ENCODE assay signal across 1 cellular context in the genomic region with DNA sequence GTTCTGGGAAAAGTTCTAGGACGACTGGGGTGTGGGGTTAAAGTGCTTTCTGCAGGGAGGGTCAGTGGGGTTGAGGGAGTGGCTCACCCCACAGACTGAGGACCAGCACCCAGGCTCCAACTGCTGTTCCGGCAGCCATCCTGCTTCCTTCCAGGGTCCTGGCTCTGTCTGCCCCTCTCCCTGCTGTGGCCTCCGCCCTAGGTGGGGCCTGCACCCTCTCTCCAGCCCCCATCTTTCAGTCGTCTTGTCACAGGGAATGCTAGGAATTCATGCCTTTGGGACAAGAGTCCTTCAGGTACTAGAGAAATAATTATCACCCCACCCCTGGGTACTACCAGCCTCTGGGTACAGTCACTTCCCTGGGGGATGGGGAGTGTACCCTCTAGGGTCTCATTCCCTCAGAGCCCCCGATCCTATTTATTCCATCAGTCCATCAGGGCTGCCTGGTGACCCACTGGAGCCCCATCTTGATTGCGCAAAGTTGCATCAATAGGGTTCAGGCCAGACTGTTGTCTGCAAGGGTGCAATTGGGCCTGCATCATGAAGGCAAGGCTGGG.
TF ChIP-seq lines count a peak whose summit lies in the region.

A gene (minus strand): TSS at position 170 of the 557 bp plus-strand sequence. CDS start 31 bp downstream, at position 139.

TF ChIP-seq in K562, 482 proteins besides CTCF, POLR2A, EP300 and RAD21 (continued from another document):
- TF ChIP-seq, protein P1, sequence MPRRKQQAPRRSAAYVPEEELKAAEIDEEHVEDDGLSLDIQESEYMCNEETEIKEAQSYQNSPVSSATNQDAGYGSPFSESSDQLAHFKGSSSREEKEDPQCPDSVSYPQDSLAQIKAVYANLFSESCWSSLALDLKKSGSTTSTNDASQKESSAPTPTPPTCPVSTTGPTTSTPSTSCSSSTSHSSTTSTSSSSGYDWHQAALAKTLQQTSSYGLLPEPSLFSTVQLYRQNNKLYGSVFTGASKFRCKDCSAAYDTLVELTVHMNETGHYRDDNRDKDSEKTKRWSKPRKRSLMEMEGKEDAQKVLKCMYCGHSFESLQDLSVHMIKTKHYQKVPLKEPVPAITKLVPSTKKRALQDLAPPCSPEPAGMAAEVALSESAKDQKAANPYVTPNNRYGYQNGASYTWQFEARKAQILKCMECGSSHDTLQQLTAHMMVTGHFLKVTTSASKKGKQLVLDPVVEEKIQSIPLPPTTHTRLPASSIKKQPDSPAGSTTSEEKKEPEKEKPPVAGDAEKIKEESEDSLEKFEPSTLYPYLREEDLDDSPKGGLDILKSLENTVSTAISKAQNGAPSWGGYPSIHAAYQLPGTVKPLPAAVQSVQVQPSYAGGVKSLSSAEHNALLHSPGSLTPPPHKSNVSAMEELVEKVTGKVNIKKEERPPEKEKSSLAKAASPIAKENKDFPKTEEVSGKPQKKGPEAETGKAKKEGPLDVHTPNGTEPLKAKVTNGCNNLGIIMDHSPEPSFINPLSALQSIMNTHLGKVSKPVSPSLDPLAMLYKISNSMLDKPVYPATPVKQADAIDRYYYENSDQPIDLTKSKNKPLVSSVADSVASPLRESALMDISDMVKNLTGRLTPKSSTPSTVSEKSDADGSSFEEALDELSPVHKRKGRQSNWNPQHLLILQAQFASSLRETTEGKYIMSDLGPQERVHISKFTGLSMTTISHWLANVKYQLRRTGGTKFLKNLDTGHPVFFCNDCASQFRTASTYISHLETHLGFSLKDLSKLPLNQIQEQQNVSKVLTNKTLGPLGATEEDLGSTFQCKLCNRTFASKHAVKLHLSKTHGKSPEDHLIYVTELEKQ (CRISPR knock-in tag; IDR thresholded peaks at IDR 0.05) = 0 out of 2 replicates have a peak, but pooled peaks have one; percentile 3
- peak; percentile 73 for TF ChIP-seq CXXC5 (CRISPR knock-in tag; IDR thresholded peaks at IDR 0.05)
- peak; percentile 59; the same call in 1 of the 2 replicates for TF ChIP-seq POLR2AphosphoS5 (IDR thresholded peaks at IDR 0.05; ENCODE audit: control insufficient read depth, insufficient read depth, low read depth, low read length)
- TF ChIP-seq ZBED1 (IDR thresholded peaks at IDR 0.05) = no peak
- no peak for TF ChIP-seq ZNF324 (CRISPR knock-in tag; IDR thresholded peaks at IDR 0.05)
- no peak for TF ChIP-seq WHSC1 (IDR thresholded peaks at IDR 0.05; ENCODE audit: low read length)
- TF ChIP-seq ZNF431 (CRISPR knock-in tag; IDR thresholded peaks at IDR 0.05) = no peak
- no peak for TF ChIP-seq RFX7 (CRISPR knock-in tag; IDR thresholded peaks at IDR 0.05)
- TF ChIP-seq HSF4 (CRISPR knock-in tag; IDR thresholded peaks at IDR 0.05; ENCODE audit: borderline replicate concordance) = peak; percentile 16; the same call in 1 of the 2 replicates
- peak; percentile 91 for TF ChIP-seq ZNF175 (CRISPR knock-in tag; IDR thresholded peaks at IDR 0.05; ENCODE audit: low read depth)
- peak; percentile 49; the same call in 1 of the 2 replicates for TF ChIP-seq MECOM (CRISPR knock-in tag; IDR thresholded peaks at IDR 0.05)
- no peak for TF ChIP-seq ZSCAN32 (CRISPR knock-in tag; IDR thresholded peaks at IDR 0.05)
- TF ChIP-seq, protein P2, sequence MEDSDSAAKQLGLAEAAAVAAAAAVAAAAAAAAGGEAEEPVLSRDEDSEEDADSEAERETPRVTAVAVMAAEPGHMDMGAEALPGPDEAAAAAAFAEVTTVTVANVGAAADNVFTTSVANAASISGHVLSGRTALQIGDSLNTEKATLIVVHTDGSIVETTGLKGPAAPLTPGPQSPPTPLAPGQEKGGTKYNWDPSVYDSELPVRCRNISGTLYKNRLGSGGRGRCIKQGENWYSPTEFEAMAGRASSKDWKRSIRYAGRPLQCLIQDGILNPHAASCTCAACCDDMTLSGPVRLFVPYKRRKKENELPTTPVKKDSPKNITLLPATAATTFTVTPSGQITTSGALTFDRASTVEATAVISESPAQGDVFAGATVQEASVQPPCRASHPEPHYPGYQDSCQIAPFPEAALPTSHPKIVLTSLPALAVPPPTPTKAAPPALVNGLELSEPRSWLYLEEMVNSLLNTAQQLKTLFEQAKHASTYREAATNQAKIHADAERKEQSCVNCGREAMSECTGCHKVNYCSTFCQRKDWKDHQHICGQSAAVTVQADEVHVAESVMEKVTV (CRISPR knock-in tag; IDR thresholded peaks at IDR 0.05) = no peak
- TF ChIP-seq ZZZ3 (IDR thresholded peaks at IDR 0.05) = no peak
- no peak; the same call in 1 of the 2 replicates for TF ChIP-seq MEF2D (tag; conservative IDR thresholded peaks at IDR 0.05; ENCODE audit: low read depth)
- no peak for TF ChIP-seq PTBP1 (IDR thresholded peaks at IDR 0.05; ENCODE audit: low read depth, low read length)
- TF ChIP-seq DDX20 (tag; IDR thresholded peaks at IDR 0.05; ENCODE audit: low read depth) = peak; percentile 53; the same call in 1 of the 2 replicates
- TF ChIP-seq ZNF224 (CRISPR knock-in tag; IDR thresholded peaks at IDR 0.05) = no peak
- no peak for TF ChIP-seq CBX5 (IDR thresholded peaks at IDR 0.05; ENCODE audit: borderline replicate concordance, low read depth)
- no peak for TF ChIP-seq FOXM1 (IDR thresholded peaks at IDR 0.05; ENCODE audit: low read depth)
- no peak for TF ChIP-seq FOXM1 (CRISPR knock-in tag; IDR thresholded peaks at IDR 0.05; ENCODE audit: low read depth)
- peak; percentile 93 for TF ChIP-seq SMAD4 (CRISPR knock-in tag; conservative IDR thresholded peaks at IDR 0.05)
- TF ChIP-seq SMARCA4 (IDR thresholded peaks at IDR 0.05) = no peak
- peak; percentile 96 for TF ChIP-seq DMBX1 (CRISPR knock-in tag; IDR thresholded peaks at IDR 0.05; ENCODE audit: borderline replicate concordance)
- no peak for TF ChIP-seq ZFP30 (CRISPR knock-in tag; IDR thresholded peaks at IDR 0.05; ENCODE audit: borderline replicate concordance)
- TF ChIP-seq, protein P3, sequence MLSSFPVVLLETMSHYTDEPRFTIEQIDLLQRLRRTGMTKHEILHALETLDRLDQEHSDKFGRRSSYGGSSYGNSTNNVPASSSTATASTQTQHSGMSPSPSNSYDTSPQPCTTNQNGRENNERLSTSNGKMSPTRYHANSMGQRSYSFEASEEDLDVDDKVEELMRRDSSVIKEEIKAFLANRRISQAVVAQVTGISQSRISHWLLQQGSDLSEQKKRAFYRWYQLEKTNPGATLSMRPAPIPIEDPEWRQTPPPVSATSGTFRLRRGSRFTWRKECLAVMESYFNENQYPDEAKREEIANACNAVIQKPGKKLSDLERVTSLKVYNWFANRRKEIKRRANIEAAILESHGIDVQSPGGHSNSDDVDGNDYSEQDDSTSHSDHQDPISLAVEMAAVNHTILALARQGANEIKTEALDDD (IDR thresholded peaks at IDR 0.05) = no peak
- no peak for TF ChIP-seq PHB (CRISPR knock-in tag; IDR thresholded peaks at IDR 0.05)
- TF ChIP-seq NR4A1 (CRISPR knock-in tag; IDR thresholded peaks at IDR 0.05) = no peak
- TF ChIP-seq NR4A1 (tag; IDR thresholded peaks at IDR 0.05) = peak; percentile 37; the same call in 1 of the 2 replicates
- TF ChIP-seq HDAC8 (tag; IDR thresholded peaks at IDR 0.05) = peak; percentile 66; the same call in 1 of the 2 replicates
- no peak for TF ChIP-seq HIVEP1 (CRISPR knock-in tag; IDR thresholded peaks at IDR 0.05)
- TF ChIP-seq ZNF561 (CRISPR knock-in tag; conservative IDR thresholded peaks at IDR 0.05) = 0 out of 2 replicates have a peak, but pooled peaks have one; percentile 67
- TF ChIP-seq, protein P4, sequence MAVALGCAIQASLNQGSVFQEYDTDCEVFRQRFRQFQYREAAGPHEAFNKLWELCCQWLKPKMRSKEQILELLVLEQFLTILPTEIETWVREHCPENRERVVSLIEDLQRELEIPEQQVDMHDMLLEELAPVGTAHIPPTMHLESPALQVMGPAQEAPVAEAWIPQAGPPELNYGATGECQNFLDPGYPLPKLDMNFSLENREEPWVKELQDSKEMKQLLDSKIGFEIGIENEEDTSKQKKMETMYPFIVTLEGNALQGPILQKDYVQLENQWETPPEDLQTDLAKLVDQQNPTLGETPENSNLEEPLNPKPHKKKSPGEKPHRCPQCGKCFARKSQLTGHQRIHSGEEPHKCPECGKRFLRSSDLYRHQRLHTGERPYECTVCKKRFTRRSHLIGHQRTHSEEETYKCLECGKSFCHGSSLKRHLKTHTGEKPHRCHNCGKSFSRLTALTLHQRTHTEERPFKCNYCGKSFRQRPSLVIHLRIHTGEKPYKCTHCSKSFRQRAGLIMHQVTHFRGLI (CRISPR knock-in tag; IDR thresholded peaks at IDR 0.05) = 0 out of 2 replicates have a peak, but pooled peaks have one; percentile 45
- no peak for TF ChIP-seq ETV6 (IDR thresholded peaks at IDR 0.05; ENCODE audit: borderline replicate concordance in 1 of 2, low read depth in 2 of 2, low read length in 1 of 2)
- TF ChIP-seq ETV6 (CRISPR knock-in tag; IDR thresholded peaks at IDR 0.05; ENCODE audit: borderline replicate concordance) = no peak
- no peak for TF ChIP-seq TOE1 (IDR thresholded peaks at IDR 0.05; ENCODE audit: borderline replicate concordance)
- TF ChIP-seq TOE1 (CRISPR knock-in tag; IDR thresholded peaks at IDR 0.05; ENCODE audit: borderline replicate concordance, low read depth) = no peak
